In the genomic region with DNA sequence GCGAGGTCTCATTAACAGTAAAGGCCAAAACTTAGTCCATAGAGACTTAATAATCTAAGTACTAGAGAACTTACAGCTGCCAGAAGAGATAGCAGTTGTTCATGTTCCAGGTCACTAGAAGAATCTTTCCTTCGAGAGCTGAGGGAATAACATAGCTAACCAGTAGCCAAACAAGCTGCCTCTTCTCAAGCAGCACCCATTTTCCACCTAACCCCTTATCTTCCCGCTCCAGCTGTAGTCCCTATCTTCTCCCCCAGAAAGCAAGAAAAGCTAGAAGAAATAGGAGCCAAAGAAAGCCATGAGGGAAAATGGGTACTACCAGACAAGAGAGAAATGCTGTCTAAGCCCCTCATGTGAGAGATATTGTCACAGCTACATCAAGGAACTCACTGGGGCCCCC, we compare ENCODE assay signal across 1 cellular context.
TF ChIP-seq lines count a peak whose summit lies in the region.

No MANE protein-coding gene starts in this region.

TF ChIP-seq in K562, 482 proteins besides CTCF, POLR2A, EP300 and RAD21 (continued from another document and continues in another):
- TF ChIP-seq, protein P1, sequence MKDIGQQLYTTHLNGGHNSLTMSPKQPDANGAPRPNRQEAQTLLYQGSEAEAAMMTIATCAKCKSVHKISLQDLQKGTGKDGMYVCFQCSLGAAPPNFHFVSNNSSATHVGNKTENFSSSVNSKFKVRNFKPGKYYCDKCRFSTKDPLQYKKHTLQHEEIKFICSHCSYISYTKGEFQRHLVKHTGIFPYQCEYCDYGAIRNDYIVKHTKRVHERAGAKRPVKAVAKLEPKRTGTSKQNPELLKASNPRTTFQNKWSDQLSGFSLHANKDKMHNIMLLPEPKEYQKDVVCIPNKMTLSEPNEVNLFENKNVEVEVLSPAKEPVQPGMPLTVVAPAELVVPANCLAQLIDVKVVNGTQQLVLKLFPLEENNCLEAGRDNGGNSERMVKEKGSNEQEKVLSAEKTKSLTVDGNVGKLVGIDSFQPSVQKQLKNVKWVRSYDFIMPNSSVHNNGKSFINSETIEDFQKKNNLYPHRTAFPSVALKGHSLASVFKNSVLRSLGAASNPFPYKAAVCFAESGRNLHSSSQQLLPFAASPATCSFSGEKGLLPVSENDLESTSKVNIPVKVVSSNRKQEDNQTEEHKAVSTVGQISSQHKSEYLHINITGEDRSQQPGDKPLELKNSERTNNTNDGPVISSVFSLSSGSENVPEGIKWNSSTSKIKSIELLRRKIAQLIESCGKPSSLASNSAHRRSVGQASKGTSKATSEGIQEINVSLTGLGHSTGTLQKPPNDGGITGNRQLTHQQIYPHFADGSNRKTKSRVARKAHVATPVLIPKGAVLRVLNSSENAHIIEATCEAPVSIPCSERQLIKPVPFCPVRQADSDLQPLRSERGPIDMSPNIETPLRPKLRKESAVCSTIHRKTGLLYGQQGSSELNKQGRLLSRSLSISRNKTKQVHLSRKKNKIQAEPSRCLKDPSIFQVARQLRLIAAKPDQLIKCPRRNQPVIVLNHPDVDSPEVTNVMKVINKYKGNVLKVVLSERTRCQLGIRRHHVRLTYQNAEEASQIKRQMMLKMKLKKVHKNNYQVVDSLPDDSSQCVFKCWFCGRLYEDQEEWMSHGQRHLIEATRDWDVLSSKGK (CRISPR knock-in tag; IDR thresholded peaks at IDR 0.05): no peak
- TF ChIP-seq ARID1B (IDR thresholded peaks at IDR 0.05) (peak; percentile 93), NCOA4 (IDR thresholded peaks at IDR 0.05; ENCODE audit: partially characterized antibody) (no peak), ZNF696 (CRISPR knock-in tag; conservative IDR thresholded peaks at IDR 0.05) (no peak), U2AF1 (optimal IDR thresholded peaks at IDR 0.05; ENCODE audit: low read depth, low read length) (no peak), SPI1 (IDR thresholded peaks at IDR 0.05; ENCODE audit: borderline replicate concordance, low read depth, low read length) (no peak), NRF1 (conservative IDR thresholded peaks at IDR 0.05 in 1 of 2, IDR thresholded peaks at IDR 0.05 in 1 of 2) (no peak), PPARD (CRISPR knock-in tag; IDR thresholded peaks at IDR 0.05) (no peak), TEAD4 (IDR thresholded peaks at IDR 0.05; ENCODE audit: low read length) (peak; percentile 75), TEAD4 (CRISPR knock-in tag; IDR thresholded peaks at IDR 0.05; ENCODE audit: borderline replicate concordance) (no peak), ETV6 (IDR thresholded peaks at IDR 0.05; ENCODE audit: borderline replicate concordance in 1 of 2, low read depth in 2 of 2, low read length in 1 of 2) (no peak), ETV6 (CRISPR knock-in tag; IDR thresholded peaks at IDR 0.05; ENCODE audit: borderline replicate concordance) (no peak), LEF1 (IDR thresholded peaks at IDR 0.05) (0 out of 2 replicates have a peak, but pooled peaks have one; percentile 20), ZSCAN32 (CRISPR knock-in tag; IDR thresholded peaks at IDR 0.05) (no peak), HDAC8 (tag; IDR thresholded peaks at IDR 0.05) (no peak), NFE2L1 (tag; IDR thresholded peaks at IDR 0.05; ENCODE audit: borderline replicate concordance, low read depth) (no peak), ZNF583 (CRISPR knock-in tag; IDR thresholded peaks at IDR 0.05) (no peak), CBFA2T3 (IDR thresholded peaks at IDR 0.05) (peak; percentile 88), GTF2A2 (tag; IDR thresholded peaks at IDR 0.05) (no peak), KLF16 (IDR thresholded peaks at IDR 0.05) (0 out of 2 replicates have a peak, but pooled peaks have one; percentile 8), RFX5 (IDR thresholded peaks at IDR 0.05; ENCODE audit: low read depth, low read length) (no peak), ESRRA (IDR thresholded peaks at IDR 0.05; ENCODE audit: borderline replicate concordance, low read depth) (no peak), ZBTB1 (CRISPR knock-in tag; IDR thresholded peaks at IDR 0.05; ENCODE audit: borderline replicate concordance, low read depth) (no peak), KLF13 (tag; IDR thresholded peaks at IDR 0.05; ENCODE audit: borderline replicate concordance, low read depth) (no peak), JUND (IDR thresholded peaks at IDR 0.05; ENCODE audit: borderline replicate concordance, low read depth, low read length) (no peak), JUND (tag; IDR thresholded peaks at IDR 0.05; ENCODE audit: borderline replicate concordance, low read depth, low read length) (no peak), TOE1 (IDR thresholded peaks at IDR 0.05; ENCODE audit: borderline replicate concordance) (no peak), TOE1 (CRISPR knock-in tag; IDR thresholded peaks at IDR 0.05; ENCODE audit: borderline replicate concordance, low read depth) (no peak), SMARCA4 (IDR thresholded peaks at IDR 0.05) (peak; percentile 84), PCBP2 (IDR thresholded peaks at IDR 0.05; ENCODE audit: low read depth, low read length, poor library complexity, severe bottlenecking) (no peak), MTA2 (IDR thresholded peaks at IDR 0.05; ENCODE audit: low read depth) (peak; percentile 81), LARP7 (IDR thresholded peaks at IDR 0.05) (no peak), DMBX1 (CRISPR knock-in tag; IDR thresholded peaks at IDR 0.05; ENCODE audit: borderline replicate concordance) (no peak), ZZZ3 (IDR thresholded peaks at IDR 0.05) (no peak), PYGO2 (tag; IDR thresholded peaks at IDR 0.05) (no peak), PHF20 (IDR thresholded peaks at IDR 0.05; ENCODE audit: partially characterized antibody) (no peak), SMARCA5 (IDR thresholded peaks at IDR 0.05) (no peak), ZNF785 (CRISPR knock-in tag; IDR thresholded peaks at IDR 0.05) (no peak), SETDB1 (IDR thresholded peaks at IDR 0.05; ENCODE audit: low read length) (no peak), ZNF217 (CRISPR knock-in tag; IDR thresholded peaks at IDR 0.05) (no peak), DACH1 (IDR thresholded peaks at IDR 0.05; ENCODE audit: partially characterized antibody) (peak; percentile 12), RB1 (IDR thresholded peaks at IDR 0.05; ENCODE audit: low read depth) (no peak), TAL1 (IDR thresholded peaks at IDR 0.05) (peak; percentile 87), ZNF766 (CRISPR knock-in tag; conservative IDR thresholded peaks at IDR 0.05) (no peak), NUFIP1 (IDR thresholded peaks at IDR 0.05; ENCODE audit: partially characterized antibody) (no peak), EP400 (IDR thresholded peaks at IDR 0.05) (no peak)
- TF ChIP-seq, protein P2, sequence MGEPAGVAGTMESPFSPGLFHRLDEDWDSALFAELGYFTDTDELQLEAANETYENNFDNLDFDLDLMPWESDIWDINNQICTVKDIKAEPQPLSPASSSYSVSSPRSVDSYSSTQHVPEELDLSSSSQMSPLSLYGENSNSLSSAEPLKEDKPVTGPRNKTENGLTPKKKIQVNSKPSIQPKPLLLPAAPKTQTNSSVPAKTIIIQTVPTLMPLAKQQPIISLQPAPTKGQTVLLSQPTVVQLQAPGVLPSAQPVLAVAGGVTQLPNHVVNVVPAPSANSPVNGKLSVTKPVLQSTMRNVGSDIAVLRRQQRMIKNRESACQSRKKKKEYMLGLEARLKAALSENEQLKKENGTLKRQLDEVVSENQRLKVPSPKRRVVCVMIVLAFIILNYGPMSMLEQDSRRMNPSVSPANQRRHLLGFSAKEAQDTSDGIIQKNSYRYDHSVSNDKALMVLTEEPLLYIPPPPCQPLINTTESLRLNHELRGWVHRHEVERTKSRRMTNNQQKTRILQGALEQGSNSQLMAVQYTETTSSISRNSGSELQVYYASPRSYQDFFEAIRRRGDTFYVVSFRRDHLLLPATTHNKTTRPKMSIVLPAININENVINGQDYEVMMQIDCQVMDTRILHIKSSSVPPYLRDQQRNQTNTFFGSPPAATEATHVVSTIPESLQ (CRISPR knock-in tag; IDR thresholded peaks at IDR 0.05): no peak
- TF ChIP-seq, protein P3, sequence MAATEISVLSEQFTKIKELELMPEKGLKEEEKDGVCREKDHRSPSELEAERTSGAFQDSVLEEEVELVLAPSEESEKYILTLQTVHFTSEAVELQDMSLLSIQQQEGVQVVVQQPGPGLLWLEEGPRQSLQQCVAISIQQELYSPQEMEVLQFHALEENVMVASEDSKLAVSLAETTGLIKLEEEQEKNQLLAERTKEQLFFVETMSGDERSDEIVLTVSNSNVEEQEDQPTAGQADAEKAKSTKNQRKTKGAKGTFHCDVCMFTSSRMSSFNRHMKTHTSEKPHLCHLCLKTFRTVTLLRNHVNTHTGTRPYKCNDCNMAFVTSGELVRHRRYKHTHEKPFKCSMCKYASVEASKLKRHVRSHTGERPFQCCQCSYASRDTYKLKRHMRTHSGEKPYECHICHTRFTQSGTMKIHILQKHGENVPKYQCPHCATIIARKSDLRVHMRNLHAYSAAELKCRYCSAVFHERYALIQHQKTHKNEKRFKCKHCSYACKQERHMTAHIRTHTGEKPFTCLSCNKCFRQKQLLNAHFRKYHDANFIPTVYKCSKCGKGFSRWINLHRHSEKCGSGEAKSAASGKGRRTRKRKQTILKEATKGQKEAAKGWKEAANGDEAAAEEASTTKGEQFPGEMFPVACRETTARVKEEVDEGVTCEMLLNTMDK (IDR thresholded peaks at IDR 0.05; ENCODE audit: borderline replicate concordance, insufficient read depth, low read depth, low read length, poor library complexity, severe bottlenecking): no peak
- TF ChIP-seq, protein P4, sequence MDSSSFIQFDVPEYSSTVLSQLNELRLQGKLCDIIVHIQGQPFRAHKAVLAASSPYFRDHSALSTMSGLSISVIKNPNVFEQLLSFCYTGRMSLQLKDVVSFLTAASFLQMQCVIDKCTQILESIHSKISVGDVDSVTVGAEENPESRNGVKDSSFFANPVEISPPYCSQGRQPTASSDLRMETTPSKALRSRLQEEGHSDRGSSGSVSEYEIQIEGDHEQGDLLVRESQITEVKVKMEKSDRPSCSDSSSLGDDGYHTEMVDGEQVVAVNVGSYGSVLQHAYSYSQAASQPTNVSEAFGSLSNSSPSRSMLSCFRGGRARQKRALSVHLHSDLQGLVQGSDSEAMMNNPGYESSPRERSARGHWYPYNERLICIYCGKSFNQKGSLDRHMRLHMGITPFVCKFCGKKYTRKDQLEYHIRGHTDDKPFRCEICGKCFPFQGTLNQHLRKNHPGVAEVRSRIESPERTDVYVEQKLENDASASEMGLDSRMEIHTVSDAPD (CRISPR knock-in tag; IDR thresholded peaks at IDR 0.05): no peak
- TF ChIP-seq, protein P5, sequence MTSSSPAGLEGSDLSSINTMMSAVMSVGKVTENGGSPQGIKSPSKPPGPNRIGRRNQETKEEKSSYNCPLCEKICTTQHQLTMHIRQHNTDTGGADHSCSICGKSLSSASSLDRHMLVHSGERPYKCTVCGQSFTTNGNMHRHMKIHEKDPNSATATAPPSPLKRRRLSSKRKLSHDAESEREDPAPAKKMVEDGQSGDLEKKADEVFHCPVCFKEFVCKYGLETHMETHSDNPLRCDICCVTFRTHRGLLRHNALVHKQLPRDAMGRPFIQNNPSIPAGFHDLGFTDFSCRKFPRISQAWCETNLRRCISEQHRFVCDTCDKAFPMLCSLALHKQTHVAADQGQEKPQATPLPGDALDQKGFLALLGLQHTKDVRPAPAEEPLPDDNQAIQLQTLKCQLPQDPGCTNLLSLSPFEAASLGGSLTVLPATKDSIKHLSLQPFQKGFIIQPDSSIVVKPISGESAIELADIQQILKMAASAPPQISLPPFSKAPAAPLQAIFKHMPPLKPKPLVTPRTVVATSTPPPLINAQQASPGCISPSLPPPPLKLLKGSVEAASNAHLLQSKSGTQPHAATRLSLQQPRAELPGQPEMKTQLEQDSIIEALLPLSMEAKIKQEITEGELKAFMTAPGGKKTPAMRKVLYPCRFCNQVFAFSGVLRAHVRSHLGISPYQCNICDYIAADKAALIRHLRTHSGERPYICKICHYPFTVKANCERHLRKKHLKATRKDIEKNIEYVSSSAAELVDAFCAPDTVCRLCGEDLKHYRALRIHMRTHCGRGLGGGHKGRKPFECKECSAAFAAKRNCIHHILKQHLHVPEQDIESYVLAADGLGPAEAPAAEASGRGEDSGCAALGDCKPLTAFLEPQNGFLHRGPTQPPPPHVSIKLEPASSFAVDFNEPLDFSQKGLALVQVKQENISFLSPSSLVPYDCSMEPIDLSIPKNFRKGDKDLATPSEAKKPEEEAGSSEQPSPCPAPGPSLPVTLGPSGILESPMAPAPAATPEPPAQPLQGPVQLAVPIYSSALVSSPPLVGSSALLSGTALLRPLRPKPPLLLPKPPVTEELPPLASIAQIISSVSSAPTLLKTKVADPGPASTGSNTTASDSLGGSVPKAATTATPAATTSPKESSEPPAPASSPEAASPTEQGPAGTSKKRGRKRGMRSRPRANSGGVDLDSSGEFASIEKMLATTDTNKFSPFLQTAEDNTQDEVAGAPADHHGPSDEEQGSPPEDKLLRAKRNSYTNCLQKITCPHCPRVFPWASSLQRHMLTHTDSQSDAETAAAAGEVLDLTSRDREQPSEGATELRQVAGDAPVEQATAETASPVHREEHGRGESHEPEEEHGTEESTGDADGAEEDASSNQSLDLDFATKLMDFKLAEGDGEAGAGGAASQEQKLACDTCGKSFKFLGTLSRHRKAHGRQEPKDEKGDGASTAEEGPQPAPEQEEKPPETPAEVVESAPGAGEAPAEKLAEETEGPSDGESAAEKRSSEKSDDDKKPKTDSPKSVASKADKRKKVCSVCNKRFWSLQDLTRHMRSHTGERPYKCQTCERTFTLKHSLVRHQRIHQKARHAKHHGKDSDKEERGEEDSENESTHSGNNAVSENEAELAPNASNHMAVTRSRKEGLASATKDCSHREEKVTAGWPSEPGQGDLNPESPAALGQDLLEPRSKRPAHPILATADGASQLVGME (CRISPR knock-in tag; IDR thresholded peaks at IDR 0.05): no peak
- TF ChIP-seq, protein P6, sequence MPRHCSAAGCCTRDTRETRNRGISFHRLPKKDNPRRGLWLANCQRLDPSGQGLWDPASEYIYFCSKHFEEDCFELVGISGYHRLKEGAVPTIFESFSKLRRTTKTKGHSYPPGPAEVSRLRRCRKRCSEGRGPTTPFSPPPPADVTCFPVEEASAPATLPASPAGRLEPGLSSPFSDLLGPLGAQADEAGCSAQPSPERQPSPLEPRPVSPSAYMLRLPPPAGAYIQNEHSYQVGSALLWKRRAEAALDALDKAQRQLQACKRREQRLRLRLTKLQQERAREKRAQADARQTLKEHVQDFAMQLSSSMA (CRISPR knock-in tag; IDR thresholded peaks at IDR 0.05): no peak
- TF ChIP-seq, protein P7, sequence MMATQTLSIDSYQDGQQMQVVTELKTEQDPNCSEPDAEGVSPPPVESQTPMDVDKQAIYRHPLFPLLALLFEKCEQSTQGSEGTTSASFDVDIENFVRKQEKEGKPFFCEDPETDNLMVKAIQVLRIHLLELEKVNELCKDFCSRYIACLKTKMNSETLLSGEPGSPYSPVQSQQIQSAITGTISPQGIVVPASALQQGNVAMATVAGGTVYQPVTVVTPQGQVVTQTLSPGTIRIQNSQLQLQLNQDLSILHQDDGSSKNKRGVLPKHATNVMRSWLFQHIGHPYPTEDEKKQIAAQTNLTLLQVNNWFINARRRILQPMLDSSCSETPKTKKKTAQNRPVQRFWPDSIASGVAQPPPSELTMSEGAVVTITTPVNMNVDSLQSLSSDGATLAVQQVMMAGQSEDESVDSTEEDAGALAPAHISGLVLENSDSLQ (IDR thresholded peaks at IDR 0.05): no peak
- TF ChIP-seq, protein P8, sequence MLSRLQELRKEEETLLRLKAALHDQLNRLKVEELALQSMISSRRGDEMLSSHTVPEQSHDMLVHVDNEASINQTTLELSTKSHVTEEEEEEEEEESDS (CRISPR knock-in tag; IDR thresholded peaks at IDR 0.05): no peak
